In genomic region chr2:200922439-200922838, GRCh38 we compare ENCODE assay signal across 12 cellular contexts.
"Had no signal": no experiment of that assay in that cellular context is flagged by ENCODE, and none has a peak within 500 bp of the region (broad histone marks: within the 10 kb centered on the region; RNA-seq: fewer than 3 reads in every experiment).

No MANE protein-coding gene starts in this region.

- H3K4me1 Mint-ChIP-seq: naive B cell had no signal

- H3K27me3 Mint-ChIP-seq: dendritic cell treated with granulocyte-macrophage colony-stimulating factor and Interleukin-4, amounts not matched to agents 40 ng/mL and 50 ng/mL, for 4 days; naive B cell had no signal

- ATAC-seq: left lobe of liver had no signal

- DNase-seq: activated effector memory CD4-positive, alpha-beta T cell treated with anti-CD3 and anti-CD28 coated beads, Interleukin-2, amount 50 U/mL, for 16 hours; aorta; effector memory CD4-positive, alpha-beta T cell; foreskin fibroblast; hippocampal formation; mammary epithelial cell; naive B cell; sigmoid colon; SK-N-SH; spleen had no signal

- H3K9me3 Mint-ChIP-seq: dendritic cell treated with granulocyte-macrophage colony-stimulating factor and Interleukin-4, amounts not matched to agents 40 ng/mL and 50 ng/mL, for 4 days; naive B cell had no signal

- H3K27ac Mint-ChIP-seq: dendritic cell treated with granulocyte-macrophage colony-stimulating factor and Interleukin-4, amounts not matched to agents 40 ng/mL and 50 ng/mL, for 4 days had no signal

- H3K4me3 Mint-ChIP-seq: dendritic cell treated with granulocyte-macrophage colony-stimulating factor and Interleukin-4, amounts not matched to agents 40 ng/mL and 50 ng/mL, for 4 days; naive B cell had no signal
